In genomic region chr6:37399131-37399530, GRCh38 we compare ENCODE assay signal across 27 cellular contexts.
"Had no signal": no experiment of that assay in that cellular context is flagged by ENCODE, and none has a peak within 500 bp of the region (broad histone marks: within the 10 kb centered on the region; RNA-seq: fewer than 3 reads in every experiment).

No MANE protein-coding gene starts in this region.

- ATAC-seq: gastrocnemius medialis; left cardiac atrium; left ventricle myocardium superior; right cardiac atrium; stimulated activated naive CD8-positive, alpha-beta T cell treated with anti-CD3 and anti-CD28 coated beads, Interleukin-15, Interleukin-2, amounts not matched to agents 100 U/mL and 50 U/mL, for 24 hours; T-helper 17 cell had no signal

- H3K27me3 ChIP-seq: gastrocnemius medialis, vagina had no signal

- H3K4me3 ChIP-seq: gastrocnemius medialis, thoracic aorta, vagina had no signal

- FAIRE-seq: colon, endometrium, keratinocyte had no signal

- DNase-seq: activated CD4-positive, alpha-beta memory T cell treated with anti-CD3 and anti-CD28 coated beads for 36 hours; activated CD4-positive, alpha-beta T cell treated with anti-CD3 and anti-CD28 coated beads, Interleukin-2, amount 10 ng/mL, durations not matched to agents 24 days and 14 days; activated CD4-positive, CD25-positive, alpha-beta regulatory T cell treated with anti-CD3 and anti-CD28 coated beads, Interleukin-2, amount 50 U/mL, for 72 hours; activated CD8-positive, alpha-beta memory T cell treated with anti-CD3 and anti-CD28 coated beads, Interleukin-2, amount 50 U/mL, for 4 hours; activated gamma-delta T cell; activated naive CD4-positive, alpha-beta T cell treated with anti-CD3 and anti-CD28 coated beads, Interleukin-2, amount 50 U/mL, for 16 hours; activated T-cell treated with anti-CD3 and anti-CD28 coated beads, Interleukin-2, amount 50 U/mL, for 1 hour; dermis blood vessel endothelial cell; effector CD4-positive, alpha-beta T cell; gastrocnemius medialis; glutamatergic neuron; left cardiac atrium; left ventricle myocardium superior; nucleus accumbens; right cardiac atrium; stimulated activated CD4-positive, alpha-beta T cell treated with anti-CD3 and anti-CD28 coated beads, Interleukin-12 subunit alpha, Interleukin-12 subunit beta, amount 100 ng/mL, for 4 hours; stimulated activated CD4-positive, alpha-beta T cell treated with anti-CD3 and anti-CD28 coated beads, Interleukin-4, amount 100 ng/mL, for 1 hour; stimulated activated naive CD8-positive, alpha-beta T cell treated with anti-CD3 and anti-CD28 coated beads, Interleukin-15, Interleukin-2, amounts not matched to agents 100 U/mL and 50 U/mL, for 24 hours; T-helper 17 cell; T1000; trophoblast cell had no signal

- H3K36me3 ChIP-seq: gastrocnemius medialis, thoracic aorta, vagina had no signal

- H3K4me1 ChIP-seq: gastrocnemius medialis, vagina had no signal

- H3K9me3 ChIP-seq: gastrocnemius medialis, thoracic aorta, vagina had no signal

- H3K27ac ChIP-seq: epithelial cell of prostate, gastrocnemius medialis, thoracic aorta, vagina had no signal
